Comparison of ENCODE assay signal across 1 cellular context in genomic region chr17:49483588-49484509, GRCh38.
TF ChIP-seq lines count a peak whose summit lies in the region.

No MANE protein-coding gene starts in this region.

TF ChIP-seq in GM23338, 12 proteins besides CTCF, POLR2A, EP300 and RAD21 (continued from another document):
- TF ChIP-seq ZNF462 (CRISPR knock-in tag; IDR thresholded peaks at IDR 0.05), result no peak
- TF ChIP-seq ETS1 (IDR thresholded peaks at IDR 0.05), result no peak
- no peak for TF ChIP-seq ZNF114 (CRISPR knock-in tag; IDR thresholded peaks at IDR 0.05)
- no peak for TF ChIP-seq NANOG (IDR thresholded peaks at IDR 0.05; ENCODE audit: borderline replicate concordance)
